15 cellular contexts compared by ENCODE assay signal in genomic region chr9:89374176-89374575, GRCh38. TPM values are rescaled to one million over a fixed set of nuclear protein-coding genes. Genes with fewer than 3 reads are reported as not detected.
DNase-seq lines count a peak whose midpoint lies in the region; ATAC-seq and TF ChIP-seq lines count a peak whose summit lies in the region.
"Had no signal": no experiment of that assay in that cellular context is flagged by ENCODE, and none has a peak within 500 bp of the region (broad histone marks: within the 10 kb centered on the region; RNA-seq: fewer than 3 reads in every experiment).

No MANE protein-coding gene starts in this region.

- no peak for ATAC-seq in CD4-positive, alpha-beta T cell (ENCODE audit: poor library complexity)
- ATAC-seq in GM23338 (no peak), SK-N-SH treated with all-trans-retinoic acid at 6 μM for 48 hours (no peak), right cardiac atrium (no peak)

- no peaks in the 10 kb centered on the region for H3K9me3 Mint-ChIP-seq in CD4-positive, alpha-beta T cell
- no peaks in the 10 kb centered on the region; the same call in 2 of the 3 replicates for H3K9me3 Mint-ChIP-seq in GM23338
- H3K9me3 Mint-ChIP-seq in immature natural killer cell: no peaks in the 10 kb centered on the region
- H3K9me3 Mint-ChIP-seq: neural progenitor cell had no signal

- peaks cover 9% of the 10 kb centered on the region; the same call in 1 of the 2 replicates for H3K36me3 ChIP-seq in GM23338 (ENCODE audit: insufficient read depth)
- no peaks in the 10 kb centered on the region for H3K36me3 ChIP-seq in BE2C
- H3K36me3 ChIP-seq: neural progenitor cell had no signal

- H3K9me2 ChIP-seq in GM23338 (ENCODE audit: insufficient read depth): no peaks in the 10 kb centered on the region

- no peaks in the 10 kb centered on the region for H3F3A ChIP-seq in GM23338 (replicated peaks; ENCODE audit: low read depth)

- peaks cover 3% of the 10 kb centered on the region; the same call in 1 of the 2 replicates for H3K4me1 ChIP-seq in GM23338 (ENCODE audit: insufficient read depth)
- H3K4me1 ChIP-seq in BE2C: peaks cover 7% of the 10 kb centered on the region
- H3K4me1 ChIP-seq in right cardiac atrium (ENCODE audit: control insufficient read depth, insufficient read depth, low read length): no peaks in the 10 kb centered on the region
- H3K4me1 ChIP-seq: tibial nerve had no signal

- H3K4me3 ChIP-seq in GM23338 (no peak overlapping the region), BE2C (ENCODE audit: low read depth, low read length) (no peak overlapping the region), right cardiac atrium (ENCODE audit: low read length) (no peak overlapping the region)
- H3K4me3 ChIP-seq: neural progenitor cell, Peyer's patch, smooth muscle cell, tibial nerve had no signal

- intact Hi-C loops in CD4-positive, alpha-beta T cell (cut with DNase I, micrococcal nuclease): no loop called here
- intact Hi-C loops in right cardiac atrium (cut with DNase I): no loop called here

- no peaks in the 10 kb centered on the region for H3K27me3 Mint-ChIP-seq in CD4-positive, alpha-beta T cell
- H3K27me3 Mint-ChIP-seq in GM23338 (ENCODE audit: insufficient read depth, low read depth, poor library complexity): peaks cover 7% of the 10 kb centered on the region
- H3K27me3 Mint-ChIP-seq in immature natural killer cell (ENCODE audit: low read depth in 3 of 3): peaks cover 2 to 39% (median 26%) of the 10 kb centered on the region in 3 donors

- no peaks in the 10 kb centered on the region for H3K9me3 ChIP-seq in CD4-positive, alpha-beta T cell (ENCODE audit: control insufficient read depth, low read length)
- H3K9me3 ChIP-seq in BE2C (no peaks in the 10 kb centered on the region), right cardiac atrium (ENCODE audit: control insufficient read depth, low read length) (no peaks in the 10 kb centered on the region)
- H3K9me3 ChIP-seq: Peyer's patch, tibial nerve had no signal

- peaks cover 39% of the 10 kb centered on the region for H3K36me3 Mint-ChIP-seq in CD4-positive, alpha-beta T cell (ENCODE audit: low read depth)
- H3K36me3 Mint-ChIP-seq in GM23338 (ENCODE audit: low read depth) (peaks cover 27% of the 10 kb centered on the region), immature natural killer cell (peaks cover 9 to 23% (median 23%) of the 10 kb centered on the region in 3 donors)

- WGBS in right cardiac atrium: 84% methylated on average over 4 of the region's 4 CpGs

- no peaks in the 10 kb centered on the region for H3K79me2 ChIP-seq in GM23338 (replicated peaks; ENCODE audit: insufficient read depth)

- no peak overlapping the region for H3K4me3 Mint-ChIP-seq in CD4-positive, alpha-beta T cell
- no peak overlapping the region for H3K4me3 Mint-ChIP-seq in GM23338
- peak overlapping the region; percentile 43 to 67 (median 56) for H3K4me3 Mint-ChIP-seq in immature natural killer cell
- H3K4me3 Mint-ChIP-seq: neural progenitor cell had no signal

- peaks cover 23% of the 10 kb centered on the region for H3K4me1 Mint-ChIP-seq in CD4-positive, alpha-beta T cell (ENCODE audit: low read depth)
- H3K4me1 Mint-ChIP-seq in GM23338 (no peaks in the 10 kb centered on the region; the same call in 2 of the 3 replicates), immature natural killer cell (peaks cover 40 to 56% of the 10 kb centered on the region in 2 donors)

- no peaks in the 10 kb centered on the region for H3K27me3 ChIP-seq in CD4-positive, alpha-beta T cell (ENCODE audit: control insufficient read depth, insufficient read depth, low read length)
- H3K27me3 ChIP-seq in GM23338 (ENCODE audit: insufficient read depth): no peaks in the 10 kb centered on the region
- H3K27me3 ChIP-seq in BE2C: no peaks in the 10 kb centered on the region
- no peaks in the 10 kb centered on the region for H3K27me3 ChIP-seq in right cardiac atrium (ENCODE audit: control insufficient read depth, insufficient read depth)
- H3K27me3 ChIP-seq: neural progenitor cell, Peyer's patch, tibial nerve had no signal

- no peaks in the 10 kb centered on the region for H4K20me1 ChIP-seq in GM23338 (replicated peaks; ENCODE audit: insufficient read depth)

- H3K27ac ChIP-seq in CD4-positive, alpha-beta T cell (ENCODE audit: low read depth, low read length): no peak overlapping the region
- H3K27ac ChIP-seq in GM23338 (ENCODE audit: low read depth) (0 out of 2 replicates have a peak overlapping the region, but pooled peaks have one; percentile 14), right cardiac atrium (ENCODE audit: low read length) (no peak overlapping the region)
- H3K27ac ChIP-seq: neural progenitor cell, tibial nerve had no signal

- CTCF ChIA-PET in CD4-positive, alpha-beta T cell (lab: Charles Lee): no interaction called here

- POLR2A ChIA-PET in CD4-positive, alpha-beta T cell (lab: Charles Lee): interaction anchor here (1.4 kb wide), 1 partner anchor 150 kb away, joined by 3 read pairs; no protein-coding TSS in a partner anchor

- H2AFZ ChIP-seq in GM23338: no peak overlapping the region
- H2AFZ ChIP-seq: neural progenitor cell had no signal

- H3K27ac Mint-ChIP-seq in CD4-positive, alpha-beta T cell: peak overlapping the region; percentile 71
- no peak overlapping the region for H3K27ac Mint-ChIP-seq in GM23338
- H3K27ac Mint-ChIP-seq in immature natural killer cell: peak overlapping the region; percentile 42 to 92 (median 85)
- H3K27ac Mint-ChIP-seq: neural progenitor cell had no signal

- TF ChIP-seq CTCF in CD4-positive, alpha-beta T cell (IDR thresholded peaks at IDR 0.05): no peak
- TF ChIP-seq CTCF in GM23338 (conservative IDR thresholded peaks at IDR 0.05; ENCODE audit: low read depth in 2 of 2) (no peak), BE2C (IDR thresholded peaks at IDR 0.05; ENCODE audit: low read depth, low read length) (no peak)

- no peak for DNase-seq in CD4-positive, alpha-beta T cell
- DNase-seq in GM23338 (ENCODE audit: low spot score) (no peak), UCSD-AML1 (lab: John Stamatoyannopoulos, UW; ENCODE audit: unreplicated experiment) (peak; percentile 58), immature natural killer cell (peak in 2 of 3 donors; percentile 14 to 22), LoVo (ENCODE audit: low spot score) (no peak), BE2C (no peak), right cardiac atrium (no peak)
- DNase-seq: head of caudate nucleus, NCI-H1105, NCI-H446 treated with DMSO at 0.1 percent for 48 hours had no signal

- no peak overlapping the region for H3K4me2 ChIP-seq in GM23338
- H3K4me2 ChIP-seq: neural progenitor cell, smooth muscle cell had no signal

TF ChIP-seq in GM23338, 12 proteins besides CTCF, POLR2A, EP300 and RAD21 (continues in another document):
- no peak for TF ChIP-seq ETS1 (IDR thresholded peaks at IDR 0.05)

TF ChIP-seq in SK-N-SH treated with all-trans-retinoic acid at 6 μM for 48 hours, 23 proteins besides CTCF, POLR2A, EP300 and RAD21 (continues in another document):
- TF ChIP-seq BACH2 (CRISPR knock-in tag; IDR thresholded peaks at IDR 0.05; ENCODE audit: borderline replicate concordance) (no peak), RARB (CRISPR knock-in tag; IDR thresholded peaks at IDR 0.05) (no peak), ISL1 (CRISPR knock-in tag; IDR thresholded peaks at IDR 0.05) (no peak), POU6F1 (CRISPR knock-in tag; IDR thresholded peaks at IDR 0.05; ENCODE audit: borderline replicate concordance, low read depth) (no peak), PPARA (CRISPR knock-in tag; IDR thresholded peaks at IDR 0.05; ENCODE audit: borderline replicate concordance) (no peak), ESRRG (CRISPR knock-in tag; IDR thresholded peaks at IDR 0.05) (no peak), TOX (CRISPR knock-in tag; IDR thresholded peaks at IDR 0.05; ENCODE audit: borderline replicate concordance) (no peak), PATZ1 (CRISPR knock-in tag; IDR thresholded peaks at IDR 0.05; ENCODE audit: borderline replicate concordance) (no peak)

RNA-seq across cellular contexts. Expression of gene SECISBP2, which starts 55.9 kb away (rescaled TPM):
- 100 to 1,000 TPM; 109 to 112 TPM for total RNA-seq in CD4-positive, alpha-beta T cell
- 86.8 and 88.1 TPM in 2 replicates for total RNA-seq in GM23338 (2014; rRNA removed; shearing (Covaris generic))
- 71.3 and 77.7 TPM in 2 replicates for polyA plus RNA-seq in GM23338 (2016; fragmentation: Nextera tagmentation; extraction: Ambion mirVana)
- 10 to 100 TPM in 1 of 3 donors, 1 to 10 TPM in 2; 3.9 to 16.4 (median 9.7) TPM for polyA plus RNA-seq in immature natural killer cell
- polyA plus RNA-seq in BE2C (2012; ENCODE audit: insufficient read depth, insufficient read length, low read depth): 45.0 TPM
- 10 to 100 TPM; 16.2 to 20.6 (median 17.4) TPM for total RNA-seq in right cardiac atrium
- 14.6 TPM for polyA plus RNA-seq in right cardiac atrium

Comparison
In these comparisons a context has a peak if more than half of its experiments do, and no peak if none do; other contexts are left out.
1. DNase-seq: peak in UCSD-AML1 (single experiment) and immature natural killer cell (2 of 3); none in CD4-positive, alpha-beta T cell (0 of 10), GM23338 (single experiment), LoVo (single experiment), BE2C (single experiment) and right cardiac atrium (0 of 3).
2. H3K4me3 Mint-ChIP-seq: peak in immature natural killer cell (5 of 5); none in CD4-positive, alpha-beta T cell (single experiment) and GM23338 (single experiment).